19 cellular contexts compared by ENCODE assay signal in the genomic region with DNA sequence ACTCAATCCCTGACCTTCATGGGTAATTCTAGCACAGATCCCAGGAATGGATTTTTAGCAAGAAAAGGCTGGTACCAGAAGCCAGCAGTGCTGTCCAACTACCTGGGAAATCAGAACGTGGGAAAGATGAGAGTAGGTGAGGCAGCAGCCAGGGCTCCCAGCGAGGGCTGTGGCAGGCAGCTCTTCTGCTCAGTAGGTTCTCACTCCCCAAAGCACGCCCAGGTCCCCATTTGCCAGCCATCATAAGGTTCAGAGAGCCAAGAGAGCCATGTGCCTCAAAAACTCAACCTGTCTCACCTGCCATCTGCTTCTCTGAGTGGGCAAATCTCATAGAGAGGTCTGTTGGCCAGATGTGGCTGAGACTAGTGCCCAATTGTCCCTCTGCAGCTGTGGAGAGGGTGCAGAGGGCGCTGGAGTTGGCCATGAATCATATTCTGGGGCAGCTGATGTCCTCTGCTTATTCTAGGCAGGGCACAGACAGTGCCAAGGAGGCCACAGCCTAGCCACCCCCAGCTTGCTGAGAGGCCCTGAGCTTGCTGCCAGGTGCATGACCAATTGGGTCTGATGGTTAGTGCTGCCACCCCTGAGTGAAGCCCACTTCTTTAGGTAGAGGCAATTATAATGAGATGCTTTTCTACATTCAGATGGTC.
"Had no signal": no experiment of that assay in that cellular context is flagged by ENCODE, and none has a peak within 500 bp of the region (broad histone marks: within the 10 kb centered on the region; RNA-seq: fewer than 3 reads in every experiment).

No MANE protein-coding gene starts in this region.

- H3K36me3 ChIP-seq: MG63 had no signal

- DNase-seq: KBM-7; MG63; NCI-H1092; NCI-H1105 treated with DMSO at 0.1 percent for 48 hours; NCI-H1417 treated with DMSO at 0.1 percent for 48 hours; NCI-H146; NCI-H1694 treated with DMSO at 0.1 percent for 48 hours; NCI-H1930; NCI-H2081; NCI-H2107; NCI-H2227 treated with DMSO at 0.1 percent for 48 hours; NCI-H526 treated with DMSO at 0.1 percent for 48 hours; NCI-H748 treated with DMSO at 0.1 percent for 48 hours; NK-92 treated with Interleukin-12 subunit alpha and Interleukin-12 subunit beta, amount 100 ng/mL, for 24 hours; PC-3; SK-N-SH; SW 1271 had no signal

- H3K27me3 ChIP-seq: MG63 had no signal

- H3K9ac ChIP-seq: SK-N-SH had no signal

- H3K4me3 ChIP-seq: MG63 had no signal

- ATAC-seq: Panc1, PC-3 had no signal

- H3K9me3 ChIP-seq: MG63, SK-N-SH had no signal

- H3K27ac ChIP-seq: RWPE1 had no signal

- H3K4me2 ChIP-seq: SK-N-SH had no signal
